ENCODE assay signal across 9 cellular contexts in the genomic region with DNA sequence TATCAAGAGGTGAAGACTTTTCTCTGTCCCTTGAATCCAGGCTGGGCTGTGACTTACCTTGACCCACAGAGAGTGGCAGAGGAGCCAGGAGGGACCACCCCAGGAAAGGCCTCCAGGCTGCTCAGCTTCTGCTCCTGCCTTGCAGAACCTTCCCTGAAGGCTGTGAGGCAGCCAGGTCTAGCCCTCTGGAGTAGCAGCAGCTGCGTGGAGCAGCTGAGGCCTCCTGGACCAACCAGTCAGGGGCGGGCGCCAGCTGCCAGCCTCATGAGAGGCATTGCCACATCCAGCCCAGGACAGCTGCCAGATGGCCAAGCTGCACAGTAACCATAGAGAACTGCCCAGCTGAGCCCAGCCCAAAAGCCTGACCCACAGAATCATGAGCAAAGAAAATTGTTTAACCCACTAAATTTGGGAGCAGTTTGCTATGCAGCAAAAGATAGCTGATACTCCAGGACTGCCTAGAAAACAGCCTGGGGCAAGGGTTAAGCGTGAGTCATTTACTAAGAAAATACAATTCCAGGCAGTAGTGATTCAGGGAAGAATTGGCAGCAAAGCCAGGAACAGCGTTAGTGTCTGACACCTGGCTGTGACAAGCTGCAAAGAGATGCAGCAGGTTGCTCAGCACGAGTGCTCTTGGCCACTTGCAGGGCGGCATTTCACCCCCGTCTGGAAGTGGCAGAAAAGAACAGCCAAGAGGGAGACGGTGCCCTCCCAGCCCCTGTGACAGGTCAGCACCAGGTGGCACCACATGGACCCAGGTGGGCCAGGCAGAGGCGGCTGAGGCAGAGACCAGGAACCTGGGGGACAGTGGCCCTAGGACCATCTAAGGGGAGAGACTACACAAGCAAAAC. TPM values are rescaled to one million over a fixed set of nuclear protein-coding genes. Genes with fewer than 3 reads are reported as not detected.
DNase-seq lines count a peak whose midpoint lies in the region.
"Had no signal": no experiment of that assay in that cellular context is flagged by ENCODE, and none has a peak within 500 bp of the region (broad histone marks: within the 10 kb centered on the region; RNA-seq: fewer than 3 reads in every experiment).

No MANE protein-coding gene starts in this region.

- DNase-seq in H7 (peak; percentile 53), NCI-H460 (ENCODE audit: extremely low read depth, low read depth) (peak; percentile 17), fibroblast of gingiva (ENCODE audit: low read depth) (peak; percentile 79), renal cortical epithelial cell (ENCODE audit: low read depth) (peak; percentile 84), CD1c-positive myeloid dendritic cell (ENCODE audit: extremely low spot score) (no peak), NOMO-1 (lab: John Stamatoyannopoulos, UW; ENCODE audit: unreplicated experiment in 2 of 2) (no peak), NOMO-1 treated with DMSO at 0.1 percent for 48 hours (lab: John Stamatoyannopoulos, UW; ENCODE audit: unreplicated experiment) (no peak)
- DNase-seq: activated CD4-positive, alpha-beta T cell treated with anti-CD3 and anti-CD28 coated beads, Interleukin-2, amount 50 U/mL, for 4 hours; NK-92 treated with Interleukin-12 subunit alpha and Interleukin-12 subunit beta, amount 100 ng/mL, for 24 hours had no signal

- H3K4me3 ChIP-seq in H7 (ENCODE audit: insufficient read depth, low read depth, low read length) = no peak overlapping the region

- no peaks in the 10 kb centered on the region for H3K36me3 ChIP-seq in H7 (replicated peaks; ENCODE audit: control insufficient read depth, insufficient read depth, low read length)

- H3K27me3 ChIP-seq in H7 (ENCODE audit: control insufficient read depth, insufficient read depth, low read length) = no peaks in the 10 kb centered on the region

RNA-seq across cellular contexts. Expression of a gene that starts 14.7 kb away (rescaled TPM):
- total RNA-seq in H7 (2014; rRNA removed; shearing (Covaris generic)) = 12.1 and 12.7 TPM in 2 replicates
- total RNA-seq in NCI-H460 (2014; rRNA removed; shearing (Covaris generic)) = not detected in 2 replicates
- polyA plus RNA-seq in NCI-H460 (2014; cell fraction: nucleus; rRNA removed) = not detected in 2 replicates
- 11.2 and 21.7 TPM in 2 replicates for total RNA-seq in renal cortical epithelial cell

RNA-seq across cellular contexts. Expression of a gene that starts 34.5 kb away (rescaled TPM):
- total RNA-seq in H7 (2014; rRNA removed; shearing (Covaris generic)) = 0.41 and 0.59 TPM in 2 replicates
- total RNA-seq in NCI-H460 (2014; rRNA removed; shearing (Covaris generic)) = not detected in 2 replicates
- polyA plus RNA-seq in NCI-H460 (2014; cell fraction: nucleus; rRNA removed) = not detected in 2 replicates
- not detected in 2 replicates for total RNA-seq in renal cortical epithelial cell

Comparison
In these comparisons a context has a peak if more than half of its experiments do, and no peak if none do; other contexts are left out.
1. DNase-seq: peak in H7 (single experiment), NCI-H460 (single experiment), fibroblast of gingiva (single experiment) and renal cortical epithelial cell (single experiment); none in CD1c-positive myeloid dendritic cell (single experiment), NOMO-1 (0 of 2) and NOMO-1 treated with DMSO at 0.1 percent for 48 hours (single experiment).
2. RNA of a gene that starts 14.7 kb away (total RNA-seq): 12.1 to 12.7 TPM in H7 and 11.2 to 21.7 TPM in renal cortical epithelial cell; not detected in NCI-H460; every median in the first group is over 10 times any median in the second.